In the genomic region with DNA sequence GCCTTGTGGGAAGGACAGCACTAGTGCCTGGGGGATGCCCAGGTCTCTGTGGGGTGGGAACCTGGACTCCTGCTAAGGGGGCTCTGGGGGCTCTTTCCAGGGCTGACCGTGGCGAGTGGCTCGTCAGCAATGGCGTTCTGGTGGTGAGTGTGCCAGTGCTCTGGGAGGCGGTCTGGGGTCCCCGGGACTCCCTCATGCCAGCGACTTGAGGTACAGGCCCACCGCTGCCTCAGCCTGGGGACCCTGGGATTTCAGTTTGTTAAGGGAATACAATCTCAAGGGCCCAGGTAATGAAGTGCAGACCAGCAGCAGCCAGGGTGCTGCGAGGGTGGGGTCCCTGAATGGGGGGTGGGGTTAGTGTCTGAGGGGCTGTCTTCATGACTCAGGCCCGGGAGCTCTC, we compare ENCODE assay signal across 31 cellular contexts.
"Had no signal": no experiment of that assay in that cellular context is flagged by ENCODE, and none has a peak within 500 bp of the region (broad histone marks: within the 10 kb centered on the region; RNA-seq: fewer than 3 reads in every experiment).

No MANE protein-coding gene starts in this region.

- H3K4me1 ChIP-seq: parathyroid adenoma, spleen, testis, uterus had no signal

- H3K4me1 Mint-ChIP-seq: stimulated activated memory B cell treated with anti-CD40 and anti-IgM and Interleukin-4, amounts not matched to agents 10 μg/mL and 1 μg/mL and 100 μg/mL, for 72 hours had no signal

- ATAC-seq: naive thymus-derived CD8-positive, alpha-beta T cell; natural killer cell treated with Interleukin-12 subunit alpha and Interleukin-12 subunit beta and Interleukin-15 and Interleukin-18, amount 100 ng/mL, for 72 hours; psoas muscle; right cardiac atrium; right lobe of liver; stimulated activated memory B cell treated with anti-CD40 and anti-IgM and Interleukin-4, amounts not matched to agents 10 μg/mL and 1 μg/mL and 100 μg/mL, for 72 hours; stimulated activated naive CD8-positive, alpha-beta T cell treated with anti-CD3 and anti-CD28 coated beads, Interleukin-15, amount 100 ng/mL, for 72 hours; stimulated activated naive CD8-positive, alpha-beta T cell treated with anti-CD3 and anti-CD28 coated beads, Interleukin-15, Interleukin-2, amounts not matched to agents 100 U/mL and 50 U/mL, for 24 hours had no signal

- H3K4me3 Mint-ChIP-seq: naive B cell; naive thymus-derived CD8-positive, alpha-beta T cell; natural killer cell treated with Interleukin-12 subunit alpha and Interleukin-12 subunit beta and Interleukin-15 and Interleukin-18, amount 100 ng/mL, for 72 hours; nephron progenitor cell; neural crest cell; stimulated activated memory B cell treated with anti-CD40 and anti-IgM and Interleukin-4, amounts not matched to agents 10 μg/mL and 1 μg/mL and 100 μg/mL, for 72 hours; stimulated activated naive CD8-positive, alpha-beta T cell treated with anti-CD3 and anti-CD28 coated beads, Interleukin-15, amount 100 ng/mL, for 72 hours had no signal

- H3K9me3 Mint-ChIP-seq: naive B cell; naive thymus-derived CD8-positive, alpha-beta T cell; natural killer cell treated with Interleukin-12 subunit alpha and Interleukin-12 subunit beta and Interleukin-15 and Interleukin-18, amount 100 ng/mL, for 72 hours; nephron progenitor cell; neural crest cell; stimulated activated memory B cell treated with anti-CD40 and anti-IgM and Interleukin-4, amounts not matched to agents 10 μg/mL and 1 μg/mL and 100 μg/mL, for 72 hours; stimulated activated naive CD8-positive, alpha-beta T cell treated with anti-CD3 and anti-CD28 coated beads, Interleukin-15, amount 100 ng/mL, for 72 hours had no signal

- H3K79me2 ChIP-seq: parathyroid adenoma had no signal

- H3K9ac ChIP-seq: parathyroid adenoma had no signal

- H3K27me3 Mint-ChIP-seq: naive B cell; naive thymus-derived CD8-positive, alpha-beta T cell; natural killer cell treated with Interleukin-12 subunit alpha and Interleukin-12 subunit beta and Interleukin-15 and Interleukin-18, amount 100 ng/mL, for 72 hours; progenitor cell of endocrine pancreas; stimulated activated memory B cell treated with anti-CD40 and anti-IgM and Interleukin-4, amounts not matched to agents 10 μg/mL and 1 μg/mL and 100 μg/mL, for 72 hours; stimulated activated naive CD8-positive, alpha-beta T cell treated with anti-CD3 and anti-CD28 coated beads, Interleukin-15, amount 100 ng/mL, for 72 hours had no signal

- H3K9me3 ChIP-seq: ovary, psoas muscle, right lobe of liver, spleen, suprapubic skin, testis, tibial artery, transverse colon, upper lobe of left lung, uterus had no signal

- H3K27ac Mint-ChIP-seq: naive B cell; natural killer cell treated with Interleukin-12 subunit alpha and Interleukin-12 subunit beta and Interleukin-15 and Interleukin-18, amount 100 ng/mL, for 72 hours; nephron progenitor cell; progenitor cell of endocrine pancreas; stimulated activated memory B cell treated with anti-CD40 and anti-IgM and Interleukin-4, amounts not matched to agents 10 μg/mL and 1 μg/mL and 100 μg/mL, for 72 hours; stimulated activated naive CD8-positive, alpha-beta T cell treated with anti-CD3 and anti-CD28 coated beads, Interleukin-15, amount 100 ng/mL, for 72 hours had no signal

- H3K36me3 ChIP-seq: ovary, uterus had no signal

- H3K4me3 ChIP-seq: ovary, psoas muscle, right lobe of liver, smooth muscle cell, spleen, suprapubic skin, testis, tibial artery, transverse colon, upper lobe of left lung, uterus had no signal

- H3K4me2 ChIP-seq: smooth muscle cell had no signal

- DNase-seq: naive B cell; naive thymus-derived CD8-positive, alpha-beta T cell; nephron progenitor cell; occipital lobe; ovary; posterior cingulate gyrus; psoas muscle; right cardiac atrium; right lobe of liver; spleen; stimulated activated CD4-positive, alpha-beta T cell treated with anti-CD3 and anti-CD28 coated beads, Interleukin-12 subunit alpha, Interleukin-12 subunit beta, amount 100 ng/mL, for 4 hours; stimulated activated CD4-positive, alpha-beta T cell treated with anti-CD3 and anti-CD28 coated beads, Interleukin-1b, Interleukin-23, amount 100 ng/mL, for 48 hours; stimulated activated CD4-positive, alpha-beta T cell treated with anti-CD3 and anti-CD28 coated beads, Interleukin-4, amount 100 ng/mL, for 1 hour; stimulated activated CD4-positive, alpha-beta T cell treated with anti-CD3 and anti-CD28 coated beads, Interleukin-4, amount 100 ng/mL, for 4 hours; stimulated activated CD8-positive, alpha-beta memory T cell treated with anti-CD3 and anti-CD28 coated beads, Interleukin-4, amount 100 ng/mL, for 48 hours; stimulated activated naive CD4-positive, alpha-beta T cell; stimulated activated naive CD8-positive, alpha-beta T cell treated with anti-CD3 and anti-CD28 coated beads, Interleukin-15, amount 100 ng/mL, for 72 hours; stimulated activated naive CD8-positive, alpha-beta T cell treated with anti-CD3 and anti-CD28 coated beads, Interleukin-15, Interleukin-2, amounts not matched to agents 100 U/mL and 50 U/mL, for 24 hours; substantia nigra; testis; tibial artery; transverse colon; uterus had no signal

- H2AFZ ChIP-seq: parathyroid adenoma had no signal

- H3K36me3 Mint-ChIP-seq: naive B cell; natural killer cell treated with Interleukin-12 subunit alpha and Interleukin-12 subunit beta and Interleukin-15 and Interleukin-18, amount 100 ng/mL, for 72 hours had no signal

- H3K27me3 ChIP-seq: ovary, right lobe of liver, spleen, suprapubic skin, testis, tibial artery, transverse colon, upper lobe of left lung, uterus had no signal

- H3K27ac ChIP-seq: ovary, parathyroid adenoma, psoas muscle, right lobe of liver, spleen, testis, tibial artery, transverse colon, upper lobe of left lung, uterus had no signal
